In genomic region chr4:7127591-7127990, GRCh38 we compare ENCODE assay signal across 32 cellular contexts.
"Had no signal": no experiment of that assay in that cellular context is flagged by ENCODE, and none has a peak within 500 bp of the region (broad histone marks: within the 10 kb centered on the region; RNA-seq: fewer than 3 reads in every experiment).

No MANE protein-coding gene starts in this region.

- H3K27ac Mint-ChIP-seq: activated CD4-positive, alpha-beta memory T cell treated with anti-CD3 and anti-CD28 coated beads for 36 hours; activated CD4-positive, alpha-beta T cell treated with anti-CD3 and anti-CD28 coated beads for 36 hours; activated CD4-positive, alpha-beta T cell treated with anti-CD3 and anti-CD28 coated beads, Interleukin-2, amount 10 ng/mL, durations not matched to agents 24 days and 14 days; activated CD8-positive, alpha-beta memory T cell treated with anti-CD3 and anti-CD28 coated beads, Interleukin-2, amount 10 ng/mL, durations not matched to agents 7 days and 5 days; activated CD8-positive, alpha-beta T cell treated with anti-CD3 and anti-CD28 coated beads, Interleukin-2, amount 10 ng/mL, durations not matched to agents 7 days and 5 days; activated naive CD4-positive, alpha-beta T cell treated with anti-CD3 and anti-CD28 coated beads for 36 hours; activated naive CD4-positive, alpha-beta T cell treated with anti-CD3 and anti-CD28 coated beads, Interleukin-2, amount 50 U/mL, for 24 hours; activated naive CD8-positive, alpha-beta T cell treated with anti-CD3 and anti-CD28 coated beads for 36 hours; activated naive CD8-positive, alpha-beta T cell treated with anti-CD3 and anti-CD28 coated beads, Interleukin-2, amount 50 U/mL, for 24 hours; activated T-helper 1 cell treated with anti-CD3 and anti-CD28 coated beads, Interleukin-12 subunit alpha, Interleukin-12 subunit beta, Interleukin-2, Interleukin-4 antibody, amounts not matched to agents 30 ng/mL and 10 ng/mL and 1 ng/mL, durations not matched to agents 14 hours and 24 hours and 36 hours; activated T-helper 2 cell treated with anti-CD3 and anti-CD28 coated beads, Interferon-gamma antibody, Interleukin-2, Interleukin-4, amounts not matched to agents 10 μg/mL and 5 μg/mL and 100 μg/mL, durations not matched to agents 14 hours and 24 hours and 36 hours had no signal

- H3K4me3 ChIP-seq: adrenal gland, body of pancreas, breast epithelium, cardiac muscle cell, colonic mucosa, esophagus squamous epithelium had no signal

- H3K36me3 Mint-ChIP-seq: activated CD4-positive, alpha-beta memory T cell treated with anti-CD3 and anti-CD28 coated beads for 36 hours; activated CD8-positive, alpha-beta memory T cell treated with anti-CD3 and anti-CD28 coated beads, Interleukin-2, amount 10 ng/mL, durations not matched to agents 7 days and 5 days; activated naive CD4-positive, alpha-beta T cell treated with anti-CD3 and anti-CD28 coated beads, Interleukin-2, amount 50 U/mL, for 24 hours; activated naive CD8-positive, alpha-beta T cell treated with anti-CD3 and anti-CD28 coated beads for 36 hours had no signal

- H3K36me3 ChIP-seq: adrenal gland, breast epithelium, cardiac muscle cell, colonic mucosa, esophagus squamous epithelium had no signal

- H3K4me3 Mint-ChIP-seq: activated CD4-positive, alpha-beta memory T cell treated with anti-CD3 and anti-CD28 coated beads for 36 hours; activated CD4-positive, alpha-beta T cell treated with anti-CD3 and anti-CD28 coated beads for 36 hours; activated CD4-positive, alpha-beta T cell treated with anti-CD3 and anti-CD28 coated beads, Interleukin-2, amount 10 ng/mL, durations not matched to agents 24 days and 14 days; activated CD8-positive, alpha-beta memory T cell treated with anti-CD3 and anti-CD28 coated beads, Interleukin-2, amount 10 ng/mL, durations not matched to agents 7 days and 5 days; activated CD8-positive, alpha-beta T cell treated with anti-CD3 and anti-CD28 coated beads, Interleukin-2, amount 10 ng/mL, durations not matched to agents 7 days and 5 days; activated naive CD4-positive, alpha-beta T cell treated with anti-CD3 and anti-CD28 coated beads for 36 hours; activated naive CD4-positive, alpha-beta T cell treated with anti-CD3 and anti-CD28 coated beads, Interleukin-2, amount 50 U/mL, for 24 hours; activated naive CD8-positive, alpha-beta T cell treated with anti-CD3 and anti-CD28 coated beads for 36 hours; activated naive CD8-positive, alpha-beta T cell treated with anti-CD3 and anti-CD28 coated beads, Interleukin-2, amount 50 U/mL, for 24 hours; activated T-helper 1 cell treated with anti-CD3 and anti-CD28 coated beads, Interleukin-12 subunit alpha, Interleukin-12 subunit beta, Interleukin-2, Interleukin-4 antibody, amounts not matched to agents 30 ng/mL and 10 ng/mL and 1 ng/mL, durations not matched to agents 14 hours and 24 hours and 36 hours had no signal

- DNase-seq: activated CD4-positive, alpha-beta memory T cell treated with anti-CD3 and anti-CD28 coated beads for 36 hours; activated CD4-positive, alpha-beta T cell treated with anti-CD3 and anti-CD28 coated beads for 36 hours; activated CD4-positive, alpha-beta T cell treated with anti-CD3 and anti-CD28 coated beads, Interleukin-2, amount 10 ng/mL, durations not matched to agents 24 days and 14 days; activated CD4-positive, CD25-positive, alpha-beta regulatory T cell; activated CD4-positive, CD25-positive, alpha-beta regulatory T cell treated with anti-CD3 and anti-CD28 coated beads, Interleukin-2, amount 50 U/mL, for 72 hours; activated CD8-positive, alpha-beta memory T cell treated with anti-CD3 and anti-CD28 coated beads, Interleukin-2, amount 10 ng/mL, durations not matched to agents 7 days and 5 days; activated CD8-positive, alpha-beta memory T cell treated with anti-CD3 and anti-CD28 coated beads, Interleukin-2, amount 50 U/mL, for 4 hours; activated CD8-positive, alpha-beta T cell treated with anti-CD3 and anti-CD28 coated beads, Interleukin-2, amount 10 ng/mL, durations not matched to agents 7 days and 5 days; activated effector memory CD4-positive, alpha-beta T cell treated with anti-CD3 and anti-CD28 coated beads, Interleukin-2, amount 50 U/mL, for 16 hours; activated naive CD4-positive, alpha-beta T cell treated with anti-CD3 and anti-CD28 coated beads for 36 hours; activated naive CD8-positive, alpha-beta T cell treated with anti-CD3 and anti-CD28 coated beads for 36 hours; activated naive CD8-positive, alpha-beta T cell treated with anti-CD3 and anti-CD28 coated beads, Interleukin-2, amount 50 U/mL, for 24 hours; activated T-cell treated with anti-CD3 and anti-CD28 coated beads, Interleukin-2, amount 50 U/mL, for 1 hour; activated T-cell treated with anti-CD3 and anti-CD28 coated beads, Interleukin-2, amount 50 U/mL, for 48 hours; adrenal gland; amygdala; aorta; body of pancreas; central memory CD4-positive, alpha-beta T cell; cerebellar nuclear complex; colonic mucosa; effector CD8-positive, alpha-beta T cell; esophagus squamous epithelium; foreskin melanocyte; head of caudate nucleus; T-helper 2 cell had no signal

- H3K27ac ChIP-seq: adrenal gland, body of pancreas, breast epithelium, cardiac muscle cell, colonic mucosa, epithelial cell of prostate, esophagus squamous epithelium had no signal

- ATAC-seq: activated CD4-positive, alpha-beta T cell treated with anti-CD3 and anti-CD28 coated beads for 36 hours; activated CD8-positive, alpha-beta memory T cell treated with anti-CD3 and anti-CD28 coated beads, Interleukin-2, amount 10 ng/mL, durations not matched to agents 7 days and 5 days; activated CD8-positive, alpha-beta T cell treated with anti-CD3 and anti-CD28 coated beads, Interleukin-2, amount 10 ng/mL, durations not matched to agents 7 days and 5 days; activated naive CD8-positive, alpha-beta T cell treated with anti-CD3 and anti-CD28 coated beads, Interleukin-2, amount 50 U/mL, for 24 hours; body of pancreas had no signal

- H3K27me3 Mint-ChIP-seq: activated CD4-positive, alpha-beta T cell treated with anti-CD3 and anti-CD28 coated beads, Interleukin-2, amount 10 ng/mL, durations not matched to agents 24 days and 14 days; activated CD8-positive, alpha-beta memory T cell treated with anti-CD3 and anti-CD28 coated beads, Interleukin-2, amount 10 ng/mL, durations not matched to agents 7 days and 5 days; activated naive CD8-positive, alpha-beta T cell treated with anti-CD3 and anti-CD28 coated beads for 36 hours had no signal

- H3K9me3 Mint-ChIP-seq: activated CD4-positive, alpha-beta memory T cell treated with anti-CD3 and anti-CD28 coated beads for 36 hours; activated CD4-positive, alpha-beta T cell treated with anti-CD3 and anti-CD28 coated beads, Interleukin-2, amount 10 ng/mL, durations not matched to agents 24 days and 14 days; activated naive CD4-positive, alpha-beta T cell treated with anti-CD3 and anti-CD28 coated beads for 36 hours; activated naive CD4-positive, alpha-beta T cell treated with anti-CD3 and anti-CD28 coated beads, Interleukin-2, amount 50 U/mL, for 24 hours; activated naive CD8-positive, alpha-beta T cell treated with anti-CD3 and anti-CD28 coated beads for 36 hours; activated naive CD8-positive, alpha-beta T cell treated with anti-CD3 and anti-CD28 coated beads, Interleukin-2, amount 50 U/mL, for 24 hours; activated T-helper 2 cell treated with anti-CD3 and anti-CD28 coated beads, Interferon-gamma antibody, Interleukin-2, Interleukin-4, amounts not matched to agents 10 μg/mL and 5 μg/mL and 100 μg/mL, durations not matched to agents 14 hours and 24 hours and 36 hours had no signal

- H3K9me3 ChIP-seq: adrenal gland, body of pancreas, breast epithelium, colonic mucosa, esophagus squamous epithelium had no signal

- H3K27me3 ChIP-seq: adrenal gland, body of pancreas, breast epithelium, cardiac muscle cell, colonic mucosa, esophagus squamous epithelium had no signal

- H3K4me1 Mint-ChIP-seq: activated CD4-positive, alpha-beta T cell treated with anti-CD3 and anti-CD28 coated beads for 36 hours; activated CD4-positive, alpha-beta T cell treated with anti-CD3 and anti-CD28 coated beads, Interleukin-2, amount 10 ng/mL, durations not matched to agents 24 days and 14 days; activated CD8-positive, alpha-beta memory T cell treated with anti-CD3 and anti-CD28 coated beads, Interleukin-2, amount 10 ng/mL, durations not matched to agents 7 days and 5 days; activated naive CD4-positive, alpha-beta T cell treated with anti-CD3 and anti-CD28 coated beads, Interleukin-2, amount 50 U/mL, for 24 hours; activated naive CD8-positive, alpha-beta T cell treated with anti-CD3 and anti-CD28 coated beads for 36 hours; activated naive CD8-positive, alpha-beta T cell treated with anti-CD3 and anti-CD28 coated beads, Interleukin-2, amount 50 U/mL, for 24 hours had no signal

- H3K4me1 ChIP-seq: breast epithelium, colonic mucosa had no signal
